11 cellular contexts compared by ENCODE assay signal in the genomic region with DNA sequence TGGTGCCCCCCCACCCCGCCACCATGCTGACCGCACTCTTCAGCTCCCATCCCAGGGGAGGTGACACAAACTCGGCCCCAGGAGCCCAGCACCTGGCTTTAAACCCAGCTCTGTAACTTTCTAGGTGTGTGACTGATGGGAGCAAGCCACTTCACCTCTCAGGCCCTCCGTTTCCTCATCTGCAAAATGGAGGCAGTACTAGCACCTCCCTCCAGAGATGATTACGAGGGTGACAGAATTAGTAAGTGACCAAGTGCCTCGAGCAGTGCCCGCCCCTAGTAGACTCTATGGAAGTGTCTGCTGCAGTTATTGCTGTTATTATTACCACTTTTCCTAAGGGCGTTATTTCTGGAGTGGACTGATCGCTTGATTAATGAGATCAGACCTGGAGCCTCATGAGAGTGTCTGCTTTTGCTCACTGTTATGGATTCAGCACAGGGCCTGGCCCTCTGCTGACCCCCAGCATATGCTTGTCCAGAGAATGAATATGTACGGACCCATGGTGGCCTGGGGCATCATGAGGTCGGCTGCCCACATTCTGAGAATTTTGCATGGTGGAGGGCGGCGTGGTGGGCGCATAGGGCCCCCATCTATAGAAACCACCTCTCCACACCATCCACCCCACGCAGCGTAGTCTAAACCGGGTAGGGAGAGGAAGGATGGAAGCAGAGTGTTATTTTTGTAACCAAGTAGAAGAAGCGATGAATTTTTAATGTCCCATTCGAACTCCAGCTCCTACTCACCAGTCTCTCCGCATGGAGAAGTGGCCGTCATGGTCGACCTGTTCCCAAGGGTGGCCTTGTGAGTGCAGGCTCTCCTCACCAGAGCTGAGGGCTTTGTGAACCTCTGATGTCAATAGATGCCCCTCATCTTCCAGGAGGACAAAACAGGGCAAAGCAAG. TPM values are rescaled to one million over a fixed set of nuclear protein-coding genes. Genes with fewer than 3 reads are reported as not detected.
DNase-seq lines count a peak whose midpoint lies in the region; TF ChIP-seq lines count a peak whose summit lies in the region.
"Had no signal": no experiment of that assay in that cellular context is flagged by ENCODE, and none has a peak within 500 bp of the region (broad histone marks: within the 10 kb centered on the region; RNA-seq: fewer than 3 reads in every experiment).

No MANE protein-coding gene starts in this region.

- H3K4me1 ChIP-seq in CD8-positive, alpha-beta memory T cell (ENCODE audit: insufficient read depth, low read length), result peaks cover 49% of the 10 kb centered on the region
- H3K4me1 ChIP-seq in right atrium auricular region, result peaks cover 3 to 100% of the 10 kb centered on the region in 2 donors

- H3K27ac Mint-ChIP-seq in CD8-positive, alpha-beta memory T cell, result peak overlapping the region; percentile 53 to 96 (median 94)
- H3K27ac Mint-ChIP-seq: activated naive CD8-positive, alpha-beta T cell treated with anti-CD3 and anti-CD28 coated beads, Interleukin-2, amount 10 ng/mL, durations not matched to agents 7 days and 5 days had no signal

- H3K27me3 Mint-ChIP-seq in CD8-positive, alpha-beta memory T cell, result peaks cover 0 to 2% of the 10 kb centered on the region in 2 donors
- H3K27me3 Mint-ChIP-seq: activated naive CD8-positive, alpha-beta T cell treated with anti-CD3 and anti-CD28 coated beads, Interleukin-2, amount 10 ng/mL, durations not matched to agents 7 days and 5 days had no signal

- no peaks in the 10 kb centered on the region for H3K9me3 ChIP-seq in CD8-positive, alpha-beta memory T cell (ENCODE audit: low read length)
- H3K9me3 ChIP-seq in right atrium auricular region, result no peaks in the 10 kb centered on the region
- H3K9me3 ChIP-seq: mucosa of descending colon had no signal

- H3K4me1 Mint-ChIP-seq in CD8-positive, alpha-beta memory T cell, result peaks cover 69 to 78% (median 70%) of the 10 kb centered on the region in 3 donors

- H3K27ac ChIP-seq in CD8-positive, alpha-beta memory T cell (ENCODE audit: low read depth, low read length), result no peak overlapping the region
- H3K27ac ChIP-seq in RWPE1, result peak overlapping the region; percentile 87
- H3K27ac ChIP-seq in right atrium auricular region, result peak overlapping the region; percentile 90 to 93

- H3K9me3 Mint-ChIP-seq in CD8-positive, alpha-beta memory T cell, result no peaks in the 10 kb centered on the region
- H3K9me3 Mint-ChIP-seq: activated naive CD8-positive, alpha-beta T cell treated with anti-CD3 and anti-CD28 coated beads, Interleukin-2, amount 10 ng/mL, durations not matched to agents 7 days and 5 days had no signal

- POLR2A ChIA-PET in CD8-positive, alpha-beta memory T cell (lab: Charles Lee), result no interaction called here
- POLR2A ChIA-PET in RWPE1 (lab: Yijun Ruan, JAX; ENCODE audit: low non-redundant PET), result interaction anchor here (0.6 kb wide), 1 partner anchor 50 kb away, joined by 5 read pairs; no protein-coding TSS in a partner anchor

- H3K27me3 ChIP-seq in CD8-positive, alpha-beta memory T cell (ENCODE audit: insufficient read depth, low read length, poor library complexity, severe bottlenecking), result no peaks in the 10 kb centered on the region
- H3K27me3 ChIP-seq in right atrium auricular region, result no peaks in the 10 kb centered on the region

- peak overlapping the region in 4 of 7 donors; percentile 42 to 79 (median 69) for H3K4me3 Mint-ChIP-seq in CD8-positive, alpha-beta memory T cell
- H3K4me3 Mint-ChIP-seq: activated naive CD8-positive, alpha-beta T cell treated with anti-CD3 and anti-CD28 coated beads, Interleukin-2, amount 10 ng/mL, durations not matched to agents 7 days and 5 days had no signal

- H3K36me3 ChIP-seq in CD8-positive, alpha-beta memory T cell (ENCODE audit: insufficient read depth, low read length), result no peaks in the 10 kb centered on the region
- peaks cover 34% of the 10 kb centered on the region for H3K36me3 ChIP-seq in right atrium auricular region

- no peak overlapping the region for H3K4me3 ChIP-seq in CD8-positive, alpha-beta memory T cell (ENCODE audit: low read length)
- H3K4me3 ChIP-seq in right atrium auricular region, result no peak overlapping the region
- H3K4me3 ChIP-seq: mucosa of descending colon had no signal

- TF ChIP-seq CTCF in RWPE1 (conservative IDR thresholded peaks at IDR 0.05; ENCODE audit: low read depth) (no peak), right atrium auricular region (IDR thresholded peaks at IDR 0.05) (no peak)

- H3K36me3 Mint-ChIP-seq in CD8-positive, alpha-beta memory T cell, result peaks cover 0 to 38% (median 2%) of the 10 kb centered on the region in 3 donors

- no peak for DNase-seq in CD8-positive, alpha-beta memory T cell
- no peak for DNase-seq in RWPE1 (ENCODE audit: low spot score)
- DNase-seq in right atrium auricular region (ENCODE audit: low spot score), result no peak
- DNase-seq in retina, result peak; percentile 39
- DNase-seq in NCI-H2029 treated with DMSO at 0.1 percent for 48 hours (lab: John Stamatoyannopoulos, UW), result no peak
- no peak for DNase-seq in mesenteric fat pad (ENCODE audit: low spot score)
- no peak for DNase-seq in activated naive CD4-positive, alpha-beta T cell treated with anti-CD3 and anti-CD28 coated beads, Interleukin-2, amount 50 U/mL, for 16 hours
- no peak for DNase-seq in NCI-H69 (lab: John Stamatoyannopoulos, UW)
- DNase-seq: activated naive CD8-positive, alpha-beta T cell treated with anti-CD3 and anti-CD28 coated beads, Interleukin-2, amount 10 ng/mL, durations not matched to agents 7 days and 5 days; mucosa of descending colon; NCI-H1048 had no signal

- CTCF ChIA-PET in CD8-positive, alpha-beta memory T cell (lab: Charles Lee), result interaction anchor here (1.0 kb wide), 1 partner anchor 293 kb away, joined by 3 read pairs; the partner anchor contains the start of gene FAM98C
- CTCF ChIA-PET in RWPE1 (lab: Yijun Ruan, JAX), result no interaction called here

RNA-seq across cellular contexts. Expression of gene CAPN12, which starts 48.2 kb away (rescaled TPM):
- total RNA-seq in CD8-positive, alpha-beta memory T cell, result 1 to 10 TPM; 5.2 to 5.3 TPM
- 19.5 TPM for polyA plus RNA-seq in CD8-positive, alpha-beta memory T cell
- total RNA-seq in right atrium auricular region (under 1 TPM; 0.74 to 0.90 TPM), mesenteric fat pad (1.3 TPM)

RNA-seq across cellular contexts. Expression of gene ACTN4, which starts 48.6 kb away (rescaled TPM):
- total RNA-seq in CD8-positive, alpha-beta memory T cell, result 100 to 1,000 TPM; 295 to 314 TPM
- polyA plus RNA-seq in CD8-positive, alpha-beta memory T cell, result 31.9 TPM
- total RNA-seq in right atrium auricular region, result 100 to 1,000 TPM; 115 to 180 TPM
- total RNA-seq in mesenteric fat pad, result 431 TPM
